Comparison of ENCODE assay signal across 27 cellular contexts in the genomic region with DNA sequence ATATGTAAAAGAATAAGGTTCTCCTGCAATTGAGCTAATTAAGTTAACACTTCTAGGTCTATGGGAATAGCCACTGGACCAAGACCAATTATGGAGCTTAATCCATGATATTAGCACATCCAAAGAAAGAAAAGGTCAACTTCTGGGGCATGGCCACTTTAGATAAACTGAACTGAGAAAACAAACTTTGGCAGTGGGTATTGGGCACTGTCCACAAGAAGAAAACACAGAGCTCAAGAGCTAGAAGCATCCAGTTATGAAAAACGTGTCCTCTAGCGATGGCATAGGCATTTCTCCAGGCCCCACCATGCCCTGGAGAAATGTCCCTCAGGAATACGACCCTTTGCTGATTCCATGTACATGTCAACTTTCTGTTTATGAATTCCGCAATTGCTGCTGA.
"Had no signal": no experiment of that assay in that cellular context is flagged by ENCODE, and none has a peak within 500 bp of the region (broad histone marks: within the 10 kb centered on the region; RNA-seq: fewer than 3 reads in every experiment).

No MANE protein-coding gene starts in this region.

- H3K9ac ChIP-seq: KMS-11, SK-N-SH had no signal

- H3K4me3 ChIP-seq: PC-9, SJSA1 had no signal

- H3K27me3 ChIP-seq: SJSA1 had no signal

- DNase-seq: KBM-7, MM.1S, MV-4-11, NCI-H1092, NCI-H1105, NCI-H1417 treated with DMSO at 0.1 percent for 48 hours, NCI-H1436 treated with DMSO at 0.1 percent for 48 hours, NCI-H1694 treated with DMSO at 0.1 percent for 48 hours, NCI-H187 treated with DMSO at 0.1 percent for 48 hours, NCI-H2029, NCI-H2081, NCI-H2171 treated with DMSO at 0.1 percent for 48 hours, NCI-H2227 treated with DMSO at 0.1 percent for 48 hours, NCI-H345, NCI-H446, NCI-H510A treated with DMSO at 0.1 percent for 48 hours, NCI-H524 treated with DMSO at 0.1 percent for 48 hours, NCI-H526 treated with DMSO at 0.1 percent for 48 hours, NCI-H774, PC-9, SHP77, SK-N-SH, SW 1271 had no signal

- H2AFZ ChIP-seq: PC-9 had no signal

- H3K9me3 ChIP-seq: SJSA1, SK-N-SH had no signal

- H3K27ac ChIP-seq: KMS-11, PC-9, RWPE1, SJSA1 had no signal

- H3K4me2 ChIP-seq: KMS-11, PC-9, SK-N-SH had no signal

- ATAC-seq: Panc1 had no signal

- H3K4me1 ChIP-seq: SJSA1 had no signal

- H3K36me3 ChIP-seq: SJSA1 had no signal
